In the genomic region with DNA sequence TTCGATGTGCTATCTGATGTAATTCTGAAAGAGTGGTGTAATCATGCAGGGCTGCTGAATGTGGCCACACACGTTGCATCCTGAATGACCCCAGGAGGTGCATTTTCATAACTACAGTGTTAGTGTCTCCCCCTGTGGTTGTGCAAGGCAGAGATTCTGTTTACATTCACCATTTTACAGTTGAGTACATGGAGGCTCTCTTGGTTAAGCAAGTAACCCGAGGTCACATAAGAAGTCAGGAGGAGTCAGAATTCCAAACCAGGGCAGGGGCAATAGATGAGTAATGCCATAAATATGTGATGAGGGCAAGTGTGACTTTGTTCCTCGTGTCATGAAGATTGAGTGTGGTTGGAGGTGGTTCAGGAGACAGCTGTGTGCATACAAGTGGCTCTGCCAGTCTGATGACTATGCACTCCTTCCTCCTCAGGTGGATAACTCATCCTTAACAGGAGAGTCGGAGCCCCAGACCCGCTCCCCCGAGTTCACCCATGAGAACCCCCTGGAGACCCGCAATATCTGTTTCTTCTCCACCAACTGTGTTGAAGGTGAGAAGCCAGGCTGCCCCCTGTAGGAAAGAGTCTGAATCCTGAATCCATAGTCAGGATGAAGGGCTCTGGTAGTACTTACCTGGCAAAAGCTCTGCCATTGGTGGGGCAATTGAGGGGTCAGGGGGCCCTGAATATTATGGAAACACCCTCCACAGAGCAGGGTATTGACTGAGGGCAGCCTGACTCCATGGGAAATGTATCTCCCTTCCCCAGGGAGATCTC, we compare ENCODE assay signal across 11 cellular contexts. TPM values are rescaled to one million over a fixed set of nuclear protein-coding genes. Genes with fewer than 3 reads are reported as not detected.
A peak's percentile ranks its signal among the peaks of the same experiment; 100 is the strongest.
DNase-seq lines count a peak whose midpoint lies in the region; ATAC-seq and TF ChIP-seq lines count a peak whose summit lies in the region.
"Had no signal": no experiment of that assay in that cellular context is flagged by ENCODE, and none has a peak within 500 bp of the region (broad histone marks: within the 10 kb centered on the region; RNA-seq: fewer than 3 reads in every experiment).

No MANE protein-coding gene starts in this region.

- H3K27ac ChIP-seq in endodermal cell (ENCODE audit: low read depth, low read length), result peak overlapping the region; percentile 2
- H3K27ac ChIP-seq in dorsolateral prefrontal cortex, result peak overlapping the region in 8 of 59 donors; percentile 12 to 71 (median 32)

- no peaks in the 10 kb centered on the region for H3K27me3 Mint-ChIP-seq in endodermal cell (ENCODE audit: insufficient read depth)
- H3K27me3 Mint-ChIP-seq in endothelial cell (ENCODE audit: unreplicated experiment), result peaks cover 4% of the 10 kb centered on the region

- CTCF ChIA-PET in BJ (lab: Yijun Ruan, JAX), result interaction anchor here (0.7 to 2.3 kb wide), 13 partner anchors 8 to 166 kb away, joined by 3 to 8 read pairs (median 3); no protein-coding TSS in a partner anchor

- H3K4me1 Mint-ChIP-seq in endodermal cell (no peaks in the 10 kb centered on the region), endothelial cell (ENCODE audit: unreplicated experiment) (no peaks in the 10 kb centered on the region)

- H3K36me3 Mint-ChIP-seq in endodermal cell (ENCODE audit: low read depth), result no peaks in the 10 kb centered on the region
- no peaks in the 10 kb centered on the region for H3K36me3 Mint-ChIP-seq in endothelial cell (ENCODE audit: low read depth, unreplicated experiment)

- intact Hi-C loops in dorsolateral prefrontal cortex (cut with DNase I), result no loop called here

- DNase-seq in BJ (ENCODE audit: low read depth), result peak; percentile 72
- DNase-seq in NCI-H460 (ENCODE audit: extremely low read depth, low read depth), result peak; percentile 91
- DNase-seq in endodermal cell, result peak; percentile 62
- peak; percentile 98 for DNase-seq in myocyte (ENCODE audit: low read depth)
- DNase-seq in dorsolateral prefrontal cortex, result no peak
- DNase-seq in mesenteric fat pad (ENCODE audit: low spot score), result no peak
- DNase-seq in endothelial cell (ENCODE audit: low spot score), result no peak
- DNase-seq: DMS79, NCI-H1417 treated with DMSO at 0.1 percent for 48 hours had no signal

- no peak overlapping the region for H3K9ac ChIP-seq in endodermal cell (ENCODE audit: extremely low read depth, low read length, poor library complexity, severe bottlenecking)

- H3K4me1 ChIP-seq in endodermal cell (ENCODE audit: control insufficient read depth, insufficient read depth, low read length), result no peaks in the 10 kb centered on the region

- H3K27ac Mint-ChIP-seq in endodermal cell, result no peak overlapping the region
- H3K27ac Mint-ChIP-seq in endothelial cell (ENCODE audit: unreplicated experiment), result no peak overlapping the region

- H3K27me3 ChIP-seq in BJ (ENCODE audit: control insufficient read depth, insufficient read depth, low read length) (no peaks in the 10 kb centered on the region), endodermal cell (ENCODE audit: control insufficient read depth, insufficient read depth, low read length, poor library complexity, severe bottlenecking) (no peaks in the 10 kb centered on the region), dorsolateral prefrontal cortex (no peaks in the 10 kb centered on the region)

- H3K9me3 ChIP-seq in endodermal cell (ENCODE audit: control insufficient read depth, low read length), result no peaks in the 10 kb centered on the region

- WGBS in endodermal cell (ENCODE audit: insufficient coverage in 1 of 2, insufficient read length in 1 of 2), 2 experiments, result 62 to 84% methylated on average over 3 to 8 of the region's 8 CpGs

- H3K9me3 Mint-ChIP-seq in endodermal cell (no peaks in the 10 kb centered on the region), endothelial cell (ENCODE audit: unreplicated experiment) (no peaks in the 10 kb centered on the region)

- no peak for ATAC-seq in HG03439 (IDR thresholded peaks at IDR 0.05; ENCODE audit: unreplicated experiment)

- TF ChIP-seq CTCF in BJ (IDR thresholded peaks at IDR 0.05; ENCODE audit: insufficient read depth, low read depth, low read length) (peak; percentile 45), endodermal cell (conservative IDR thresholded peaks at IDR 0.05) (peak; percentile 55), dorsolateral prefrontal cortex (IDR thresholded peaks at IDR 0.05 in 54 of 56, conservative IDR thresholded peaks at IDR 0.05 in 2 of 56; ENCODE audit: low read depth in 1 of 56, partially characterized antibody in 56 of 56) (peak in 1 of 56 donors; percentile 10), endothelial cell (IDR thresholded peaks at IDR 0.05; ENCODE audit: unreplicated experiment) (no peak)

- no peak overlapping the region for H3K4me3 ChIP-seq in BJ (ENCODE audit: low read depth, low read length)
- H3K4me3 ChIP-seq in endodermal cell (ENCODE audit: low read length), result no peak overlapping the region
- H3K4me3 ChIP-seq in dorsolateral prefrontal cortex, result peak overlapping the region in 3 of 59 donors; percentile 1 to 17 (median 6)

- POLR2A ChIA-PET in BJ (lab: Charles Lee), result no interaction called here

- H3K36me3 ChIP-seq in BJ (ENCODE audit: control insufficient read depth, insufficient read depth, low read length) (no peaks in the 10 kb centered on the region), endodermal cell (ENCODE audit: control insufficient read depth, insufficient read depth, low read length) (no peaks in the 10 kb centered on the region)

- no peak overlapping the region for H3K4me3 Mint-ChIP-seq in endodermal cell
- H3K4me3 Mint-ChIP-seq in endothelial cell (ENCODE audit: unreplicated experiment), result no peak overlapping the region

RNA-seq across cellular contexts. Expression of a gene that starts 9.3 kb away (rescaled TPM):
- 0.49 and 1.1 TPM in 2 replicates for polyA plus RNA-seq in BJ (2011; rRNA removed)
- polyA minus RNA-seq in BJ (2011; rRNA and poly(A)+ RNA removed), result 0.26 and 0.47 TPM in 2 replicates
- 0.07 and 0.12 TPM in 2 replicates for total RNA-seq in NCI-H460 (2014; rRNA removed; shearing (Covaris generic))
- polyA plus RNA-seq in NCI-H460 (2014; cell fraction: nucleus; rRNA removed), result 0.08 TPM in 1 of 2 replicates, not detected in the other
- total RNA-seq in endodermal cell (1 to 10 TPM; 3.0 to 3.2 TPM), myocyte (28.2 and 60.4 TPM in 2 replicates), dorsolateral prefrontal cortex (1,000 to 10,000 TPM in 6 of 120 experiments, 100 to 1,000 TPM in 114; 289 to 1,943 (median 637) TPM), mesenteric fat pad (31.2 TPM), endothelial cell (ENCODE audit: unreplicated experiment) (0.49 TPM)
- polyA plus RNA-seq in endodermal cell (2013, experiment 1 of 2), result 130 TPM
- 110 TPM for polyA plus RNA-seq in endodermal cell (2013, experiment 2 of 2)
- polyA plus RNA-seq in myocyte (2012), result 46.7 TPM

RNA-seq across cellular contexts. Expression of a gene that starts 26.5 kb away (rescaled TPM):
- 17.4 and 29.7 TPM in 2 replicates for polyA plus RNA-seq in BJ (2011; rRNA removed)
- 9.3 and 11.9 TPM in 2 replicates for polyA minus RNA-seq in BJ (2011; rRNA and poly(A)+ RNA removed)
- 22.4 and 23.1 TPM in 2 replicates for total RNA-seq in NCI-H460 (2014; rRNA removed; shearing (Covaris generic))
- 50.4 and 51.7 TPM in 2 replicates for polyA plus RNA-seq in NCI-H460 (2014; cell fraction: nucleus; rRNA removed)
- total RNA-seq in endodermal cell (10 to 100 TPM; 34.5 to 35.9 TPM), myocyte (27.9 and 33.5 TPM in 2 replicates), dorsolateral prefrontal cortex (100 to 1,000 TPM; 106 to 269 (median 187) TPM), mesenteric fat pad (20.4 TPM), endothelial cell (ENCODE audit: unreplicated experiment) (17.2 TPM)
- 42.1 TPM for polyA plus RNA-seq in endodermal cell (2013, experiment 1 of 2)
- polyA plus RNA-seq in endodermal cell (2013, experiment 2 of 2), result 37.2 TPM
- polyA plus RNA-seq in myocyte (2012), result 42.5 TPM

RNA-seq across cellular contexts. Expression of a gene that starts 26.5 kb away (rescaled TPM):
- not detected in 2 replicates for polyA plus RNA-seq in BJ (2011; rRNA removed)
- polyA minus RNA-seq in BJ (2011; rRNA and poly(A)+ RNA removed), result not detected in 2 replicates
- total RNA-seq in NCI-H460 (2014; rRNA removed; shearing (Covaris generic)), result not detected in 2 replicates
- not detected in 2 replicates for polyA plus RNA-seq in NCI-H460 (2014; cell fraction: nucleus; rRNA removed)
- total RNA-seq in endodermal cell (under 1 TPM; 0.55 to 0.75 TPM), myocyte (0.10 and 0.19 TPM in 2 replicates), dorsolateral prefrontal cortex (1 to 10 TPM in 93 of 120 experiments, under 1 TPM in 27; 0.29 to 8.7 (median 1.7) TPM), mesenteric fat pad (0.39 TPM), endothelial cell (ENCODE audit: unreplicated experiment) (not detected)
- polyA plus RNA-seq in endodermal cell (2013, experiment 1 of 2), result 0.85 TPM
- polyA plus RNA-seq in endodermal cell (2013, experiment 2 of 2), result 0.95 TPM
- 0.16 TPM for polyA plus RNA-seq in myocyte (2012)

RNA-seq across cellular contexts. Expression of a gene that starts 43.6 kb away (rescaled TPM):
- not detected in 2 replicates for polyA plus RNA-seq in BJ (2011; rRNA removed)
- not detected in 2 replicates for polyA minus RNA-seq in BJ (2011; rRNA and poly(A)+ RNA removed)
- total RNA-seq in NCI-H460 (2014; rRNA removed; shearing (Covaris generic)), result not detected in 2 replicates
- polyA plus RNA-seq in NCI-H460 (2014; cell fraction: nucleus; rRNA removed), result not detected in 2 replicates
- not detected for total RNA-seq in endodermal cell
- polyA plus RNA-seq in endodermal cell (2013, experiment 1 of 2), result 0.36 TPM
- polyA plus RNA-seq in endodermal cell (2013, experiment 2 of 2), result 0.17 TPM
- not detected in 2 replicates for total RNA-seq in myocyte
- polyA plus RNA-seq in myocyte (2012), result not detected
- total RNA-seq in dorsolateral prefrontal cortex, result 100 to 1,000 TPM in 76 of 120 experiments, 10 to 100 TPM in 44; 68.4 to 189 (median 105) TPM
- total RNA-seq in mesenteric fat pad, result not detected
- total RNA-seq in endothelial cell (ENCODE audit: unreplicated experiment), result 0.05 TPM
- total RNA-seq: subcutaneous adipose tissue had no signal

RNA-seq across cellular contexts. Expression of a gene that starts 54.9 kb away (rescaled TPM):
- polyA plus RNA-seq in BJ (2011; rRNA removed), result not detected in 2 replicates
- polyA minus RNA-seq in BJ (2011; rRNA and poly(A)+ RNA removed), result not detected in 2 replicates
- not detected in 2 replicates for total RNA-seq in NCI-H460 (2014; rRNA removed; shearing (Covaris generic))
- not detected in 2 replicates for polyA plus RNA-seq in NCI-H460 (2014; cell fraction: nucleus; rRNA removed)
- total RNA-seq in endodermal cell (under 1 TPM in 1 of 2 donors, not detected in 1; 0.26 TPM), myocyte (not detected in 2 replicates), dorsolateral prefrontal cortex (100 to 1,000 TPM in 99 of 120 experiments, 10 to 100 TPM in 21; 53.1 to 378 (median 135) TPM), mesenteric fat pad (0.16 TPM), endothelial cell (ENCODE audit: unreplicated experiment) (not detected)
- 1.2 TPM for polyA plus RNA-seq in endodermal cell (2013, experiment 1 of 2)
- polyA plus RNA-seq in endodermal cell (2013, experiment 2 of 2), result 1.9 TPM
- 0.08 TPM for polyA plus RNA-seq in myocyte (2012)
- total RNA-seq: subcutaneous adipose tissue had no signal

Comparison
In these comparisons a context has a peak if more than half of its experiments do, and no peak if none do; other contexts are left out.
1. DNase-seq: peak in BJ (single experiment), NCI-H460 (single experiment), endodermal cell (single experiment) and myocyte (single experiment); none in dorsolateral prefrontal cortex (0 of 10), mesenteric fat pad (single experiment) and endothelial cell (single experiment).